ENCODE assay signal across 18 cellular contexts in genomic region chr3:48680811-48681540, GRCh38. TPM values are rescaled to one million over a fixed set of nuclear protein-coding genes. Genes with fewer than 3 reads are reported as not detected.
"Had no signal": no experiment of that assay in that cellular context is flagged by ENCODE, and none has a peak within 500 bp of the region (broad histone marks: within the 10 kb centered on the region; RNA-seq: fewer than 3 reads in every experiment).

No MANE protein-coding gene starts in this region.

- H3K9me3 ChIP-seq: lower lobe of right lung, spleen, upper lobe of left lung had no signal

- H3K9me3 Mint-ChIP-seq: activated T-cell treated with anti-CD3 and anti-CD28 coated beads, Interleukin-2, amount 50 U/mL, for 24 hours; endodermal cell had no signal

- H3K4me3 Mint-ChIP-seq: activated T-cell treated with anti-CD3 and anti-CD28 coated beads, Interleukin-2, amount 50 U/mL, for 24 hours; endodermal cell had no signal

- H3K27ac ChIP-seq: brain microvascular endothelial cell, lower lobe of right lung, upper lobe of left lung had no signal

- H3K27me3 Mint-ChIP-seq: activated T-cell treated with anti-CD3 and anti-CD28 coated beads, Interleukin-2, amount 50 U/mL, for 24 hours had no signal

- H3K4me3 ChIP-seq: lower lobe of right lung, spleen, upper lobe of left lung had no signal

- DNase-seq: activated CD4-positive, alpha-beta T cell treated with anti-CD3 and anti-CD28 coated beads for 48 hours; activated gamma-delta T cell treated with Interleukin-2 at 50 U/mL for 16 hours; activated T-cell treated with anti-CD3 and anti-CD28 coated beads, Interleukin-2, amount 50 U/mL, for 24 hours; amniotic stem cell; brain microvascular endothelial cell; endodermal cell; lower lobe of right lung; midbrain; nucleus accumbens; spleen; stimulated activated CD4-positive, alpha-beta T cell treated with anti-CD3 and anti-CD28 coated beads, Interleukin-1b, Interleukin-23, amount 100 ng/mL, for 48 hours; stimulated activated naive CD4-positive, alpha-beta T cell; T-helper 1 cell; upper lobe of left lung had no signal

- ATAC-seq: lower lobe of right lung, sciatic nerve had no signal

- H3K27me3 ChIP-seq: brain microvascular endothelial cell, spleen, upper lobe of left lung had no signal

- H3K27ac Mint-ChIP-seq: activated T-cell treated with anti-CD3 and anti-CD28 coated beads, Interleukin-2, amount 50 U/mL, for 24 hours; endodermal cell had no signal

RNA-seq across cellular contexts. Expression of gene TMEM89, which starts 59.4 kb away (rescaled TPM):
- total RNA-seq: glomerular endothelial cell, lower lobe of right lung, pulmonary artery endothelial cell, sciatic nerve, spleen had no signal
- polyA plus RNA-seq: esophagus had no signal
